ENCODE assay signal across 8 cellular contexts in the genomic region with DNA sequence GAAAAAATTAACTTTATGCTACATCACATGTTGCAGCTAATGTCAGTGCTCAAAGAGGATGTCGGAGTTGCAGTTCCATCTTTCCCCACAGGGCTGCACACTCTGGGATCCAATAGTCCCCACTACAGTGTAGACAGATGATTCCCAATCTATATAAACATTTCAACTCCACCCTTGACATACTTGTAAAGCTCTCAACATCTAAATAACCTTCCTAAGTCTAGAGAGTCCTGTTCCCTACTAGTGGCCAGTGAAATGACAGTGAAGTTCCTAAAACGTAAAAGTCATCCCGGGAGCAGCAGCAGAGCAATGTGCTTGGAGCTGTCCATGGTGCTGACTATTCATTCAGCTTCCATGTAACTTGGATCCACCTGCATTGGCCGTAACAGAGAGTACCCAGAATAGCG.
A peak's percentile ranks its signal among the peaks of the same experiment; 100 is the strongest.
DNase-seq lines count a peak whose midpoint lies in the region; ATAC-seq and TF ChIP-seq lines count a peak whose summit lies in the region.

No MANE protein-coding gene starts in this region.

- H3K4me3 ChIP-seq in choroid plexus epithelial cell (ENCODE audit: low read depth, low read length) = no peak overlapping the region

- DNase-seq in GDM1 (lab: John Stamatoyannopoulos, UW) = peak; percentile 38
- DNase-seq in RKO (ENCODE audit: low spot score) = peak; percentile 85
- peak; percentile 63 for DNase-seq in choroid plexus epithelial cell (ENCODE audit: low read depth)
- DNase-seq in midbrain (lab: John Stamatoyannopoulos, UW) = peak; percentile 75
- DNase-seq in NCI-H510A (lab: John Stamatoyannopoulos, UW) = no peak
- DNase-seq in hepatic stellate cell (ENCODE audit: low spot score) = no peak

- peak; percentile 62 for TF ChIP-seq CTCF in choroid plexus epithelial cell (conservative IDR thresholded peaks at IDR 0.05; ENCODE audit: low read depth, low read length)

- ATAC-seq in GM19467 (IDR thresholded peaks at IDR 0.05; ENCODE audit: unreplicated experiment) (peak; percentile 81), HG03378 (IDR thresholded peaks at IDR 0.05; ENCODE audit: unreplicated experiment) (peak; percentile 87)

Comparison
In these comparisons a context has a peak if more than half of its experiments do, and no peak if none do; other contexts are left out.
1. DNase-seq: peak in GDM1 (single experiment), RKO (single experiment), choroid plexus epithelial cell (single experiment) and midbrain (single experiment); none in NCI-H510A (single experiment) and hepatic stellate cell (single experiment).